ENCODE assay signal across 19 cellular contexts in the genomic region with DNA sequence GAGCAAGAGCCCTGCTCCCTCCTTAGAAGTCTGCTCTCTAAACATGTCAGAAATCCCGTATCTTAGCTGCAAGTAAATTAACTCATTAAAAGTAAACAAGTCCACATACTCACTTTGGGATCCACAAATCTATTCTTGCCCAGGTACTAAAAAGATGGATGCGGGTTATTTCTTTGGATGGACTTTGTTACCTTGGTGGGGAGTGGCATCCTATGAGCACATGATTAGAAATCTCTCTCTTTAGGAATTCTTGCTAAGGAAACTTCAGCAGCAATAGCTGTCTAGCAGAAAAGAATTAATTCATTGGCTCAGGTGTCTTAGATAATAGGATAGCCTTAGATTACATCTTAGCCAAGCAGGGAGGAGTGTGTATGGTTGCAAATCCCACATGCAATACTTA. TPM values are rescaled to one million over a fixed set of nuclear protein-coding genes. Genes with fewer than 3 reads are reported as not detected.
A peak's percentile ranks its signal among the peaks of the same experiment; 100 is the strongest.
DNase-seq lines count a peak whose midpoint lies in the region; ATAC-seq and TF ChIP-seq lines count a peak whose summit lies in the region.
"Had no signal": no experiment of that assay in that cellular context is flagged by ENCODE, and none has a peak within 500 bp of the region (broad histone marks: within the 10 kb centered on the region; RNA-seq: fewer than 3 reads in every experiment).

No MANE protein-coding gene starts in this region.

- no peaks in the 10 kb centered on the region for H3K27me3 ChIP-seq in A673 (replicated peaks; ENCODE audit: insufficient read depth, low read depth, low read length, poor library complexity)
- no peaks in the 10 kb centered on the region for H3K27me3 ChIP-seq in hepatocyte
- H3K27me3 ChIP-seq in parathyroid adenoma (ENCODE audit: control insufficient read depth, insufficient read depth, low read length): no peaks in the 10 kb centered on the region
- no peaks in the 10 kb centered on the region for H3K27me3 ChIP-seq in suprapubic skin
- H3K27me3 ChIP-seq: BLaER1 treated with 17β-estradiol and CSF1 and Interleukin-3, amounts not matched to agents 10 nM and 100 nM had no signal

- intact Hi-C loops in A673 (cut with micrococcal nuclease; ENCODE audit: unreplicated experiment): no loop called here

- H3K9me3 Mint-ChIP-seq in memory B cell: no peaks in the 10 kb centered on the region
- H3K9me3 Mint-ChIP-seq: CD4-positive, alpha-beta T cell; CD8-positive, alpha-beta T cell had no signal

- H3K4me3 Mint-ChIP-seq in memory B cell: no peak overlapping the region
- H3K4me3 Mint-ChIP-seq: B cell; CD4-positive, alpha-beta T cell; CD8-positive, alpha-beta T cell had no signal

- no peaks in the 10 kb centered on the region for H3K9me2 ChIP-seq in hepatocyte (replicated peaks; ENCODE audit: insufficient read depth)

- CTCF ChIA-PET in A673 (lab: Charles Lee): no interaction called here

- no peak for ATAC-seq in memory B cell (ENCODE audit: low read depth)
- no peak for ATAC-seq in HG03469 (IDR thresholded peaks at IDR 0.05; ENCODE audit: unreplicated experiment)
- ATAC-seq: CD8-positive, alpha-beta T cell had no signal

- no peak for TF ChIP-seq EP300 in suprapubic skin (IDR thresholded peaks at IDR 0.05)

- H3K36me3 ChIP-seq in A673 (ENCODE audit: insufficient read depth, low read length, poor library complexity, severe bottlenecking) (peaks cover 14% of the 10 kb centered on the region), hepatocyte (replicated peaks; ENCODE audit: insufficient read depth, low read depth) (no peaks in the 10 kb centered on the region), parathyroid adenoma (ENCODE audit: control insufficient read depth, insufficient read depth, low read length) (no peaks in the 10 kb centered on the region), suprapubic skin (peaks cover 12% of the 10 kb centered on the region)

- WGBS in hepatocyte (ENCODE audit: low lambda C conversion rate, missing lambda C conversion rate): 76% methylated on average over 2 of the region's 2 CpGs
- 85% methylated on average over 2 of the region's 2 CpGs for WGBS in suprapubic skin

- H3K27ac ChIP-seq in A673 (ENCODE audit: low read depth, low read length, poor library complexity, severe bottlenecking) (peak overlapping the region; percentile 61), hepatocyte (peak overlapping the region; percentile 54), parathyroid adenoma (no peak overlapping the region), suprapubic skin (no peak overlapping the region)
- H3K27ac ChIP-seq: BLaER1 treated with 17β-estradiol and CSF1 and Interleukin-3, amounts not matched to agents 10 nM and 100 nM; C4-2B had no signal

- DNase-seq in A673 (ENCODE audit: low spot score) (no peak), hepatocyte (ENCODE audit: low spot score) (peak; percentile 28), memory B cell (ENCODE audit: low spot score in 2 of 2) (no peak), T-helper 9 cell (no peak), suprapubic skin (ENCODE audit: low spot score in 2 of 2) (no peak)
- DNase-seq in activated CD4-positive, alpha-beta T cell treated with anti-CD3 and anti-CD28 coated beads for 48 hours: no peak
- DNase-seq: 8988T; AML-193; Caco-2; Calu3; CD4-positive, alpha-beta T cell; CD8-positive, alpha-beta T cell; DMS79 treated with DMSO at 0.1 percent for 48 hours; GF-D8 had no signal

- no TSS peak for BruUV-seq in A673 (replicated peaks; lab: Mats Ljungman, UMichigan)

- H3K9ac ChIP-seq in parathyroid adenoma: no peak overlapping the region
- H3K9ac ChIP-seq: BLaER1 treated with 17β-estradiol and CSF1 and Interleukin-3, amounts not matched to agents 10 nM and 100 nM had no signal

- no peaks in the 10 kb centered on the region for H3K27me3 Mint-ChIP-seq in memory B cell
- H3K27me3 Mint-ChIP-seq: B cell; CD4-positive, alpha-beta T cell had no signal

- TF ChIP-seq CTCF in A673 (conservative IDR thresholded peaks at IDR 0.05; ENCODE audit: low read depth, low read length) (no peak), hepatocyte (IDR thresholded peaks at IDR 0.05; ENCODE audit: poor library complexity) (no peak), parathyroid adenoma (IDR thresholded peaks at IDR 0.05) (no peak), suprapubic skin (IDR thresholded peaks at IDR 0.05) (no peak)

- H4K20me1 ChIP-seq in hepatocyte (ENCODE audit: insufficient read depth, poor library complexity, severe bottlenecking): no peaks in the 10 kb centered on the region

- H3K9me3 ChIP-seq in A673 (ENCODE audit: low read depth, low read length, poor library complexity, severe bottlenecking) (no peaks in the 10 kb centered on the region), hepatocyte (ENCODE audit: low read depth) (no peaks in the 10 kb centered on the region), parathyroid adenoma (ENCODE audit: control insufficient read depth, low read length) (no peaks in the 10 kb centered on the region), suprapubic skin (no peaks in the 10 kb centered on the region)
- H3K9me3 ChIP-seq: Caco-2 had no signal

- POLR2A ChIA-PET in A673 (lab: Charles Lee; ENCODE audit: low non-redundant PET): no interaction called here

- no peak overlapping the region for H2AFZ ChIP-seq in hepatocyte
- H2AFZ ChIP-seq in parathyroid adenoma: no peak overlapping the region

- H3K79me2 ChIP-seq in hepatocyte: peaks cover 39% of the 10 kb centered on the region
- H3K79me2 ChIP-seq in parathyroid adenoma: peaks cover 6% of the 10 kb centered on the region

- peaks cover 10% of the 10 kb centered on the region for H3K36me3 Mint-ChIP-seq in memory B cell

- H3K4me1 Mint-ChIP-seq in memory B cell: peaks cover 2% of the 10 kb centered on the region

- no peak overlapping the region for H3K4me3 ChIP-seq in A673 (ENCODE audit: low read depth, low read length, poor library complexity, severe bottlenecking)
- H3K4me3 ChIP-seq in hepatocyte: no peak overlapping the region
- H3K4me3 ChIP-seq in parathyroid adenoma (ENCODE audit: low read depth, low read length): no peak overlapping the region
- no peak overlapping the region for H3K4me3 ChIP-seq in suprapubic skin
- H3K4me3 ChIP-seq: BLaER1 treated with 17β-estradiol and CSF1 and Interleukin-3, amounts not matched to agents 10 nM and 100 nM had no signal

- peaks cover 34% of the 10 kb centered on the region for H3K4me1 ChIP-seq in A673 (ENCODE audit: insufficient read depth, low read length, poor library complexity, severe bottlenecking)
- peaks cover 5% of the 10 kb centered on the region for H3K4me1 ChIP-seq in hepatocyte (ENCODE audit: insufficient read depth)
- peaks cover 6% of the 10 kb centered on the region for H3K4me1 ChIP-seq in parathyroid adenoma
- peaks cover 6% of the 10 kb centered on the region for H3K4me1 ChIP-seq in suprapubic skin

- peak overlapping the region; percentile 45 for H3K27ac Mint-ChIP-seq in memory B cell
- H3K27ac Mint-ChIP-seq: B cell; CD4-positive, alpha-beta T cell; CD8-positive, alpha-beta T cell had no signal

- H3K4me2 ChIP-seq in hepatocyte (no peak overlapping the region), parathyroid adenoma (ENCODE audit: low read length) (peak overlapping the region; percentile 1)
- H3K4me2 ChIP-seq: BLaER1 treated with 17β-estradiol and CSF1 and Interleukin-3, amounts not matched to agents 10 nM and 100 nM had no signal

- no peak for TF ChIP-seq POLR2A in suprapubic skin (IDR thresholded peaks at IDR 0.05)

RNA-seq across cellular contexts. Expression of a gene that starts 25.2 kb away (rescaled TPM):
- 1,009 and 1,043 TPM in 2 replicates for total RNA-seq in A673 (2021)
- 77.3 and 82.2 TPM in 2 replicates for total RNA-seq in hepatocyte
- polyA plus RNA-seq in hepatocyte: 89.4 and 115 TPM in 2 replicates
- total RNA-seq in suprapubic skin: 100 to 1,000 TPM in 3 of 4 donors, 10 to 100 TPM in 1; 97.8 to 154 (median 115) TPM

Comparison
In these comparisons a context has a peak if more than half of its experiments do, and no peak if none do; other contexts are left out.
1. H3K27ac ChIP-seq: peak in A673 (single experiment) and hepatocyte (single experiment); none in parathyroid adenoma (single experiment) and suprapubic skin (single experiment).